15 cellular contexts compared by ENCODE assay signal in the genomic region with DNA sequence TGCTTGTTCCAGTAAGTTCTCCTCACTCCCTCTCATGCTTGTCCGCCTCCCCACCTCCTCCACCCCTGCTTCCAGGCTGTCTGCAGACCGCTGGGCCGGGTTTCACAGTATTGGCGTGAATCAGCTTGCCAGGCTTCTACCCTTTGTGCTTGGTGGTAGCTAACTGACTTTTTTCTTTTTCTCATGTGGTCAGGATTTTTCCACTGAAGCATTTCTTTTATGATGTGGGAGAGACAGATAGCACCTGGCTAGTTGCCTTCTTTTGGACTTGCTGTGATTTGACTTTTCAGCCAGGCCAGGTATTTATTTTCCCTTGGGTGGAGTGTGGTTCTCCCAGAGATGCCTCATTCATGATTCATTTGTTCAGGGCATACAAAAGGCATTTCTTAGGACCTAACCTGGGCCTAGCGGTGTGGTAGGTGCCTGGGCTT.
DNase-seq lines count a peak whose midpoint lies in the region; ATAC-seq and TF ChIP-seq lines count a peak whose summit lies in the region.
"Had no signal": no experiment of that assay in that cellular context is flagged by ENCODE, and none has a peak within 500 bp of the region (broad histone marks: within the 10 kb centered on the region; RNA-seq: fewer than 3 reads in every experiment).

No MANE protein-coding gene starts in this region.

- peaks cover 45% of the 10 kb centered on the region for H3K36me3 Mint-ChIP-seq in activated B cell treated with CpG ODN at 0.5 μM for 24 hours (ENCODE audit: low read depth)

- no peak overlapping the region for H3K18ac ChIP-seq in mesendoderm (ENCODE audit: low read length)

- peak overlapping the region in 5 of 8 donors; percentile 61 to 91 (median 84) for H3K27ac ChIP-seq in spleen
- no peak overlapping the region for H3K27ac ChIP-seq in mesendoderm (ENCODE audit: low read depth, low read length)
- H3K27ac ChIP-seq in colonic mucosa, result no peak overlapping the region
- H3K27ac ChIP-seq: HL-60, stomach had no signal

- CTCF ChIA-PET in activated B cell treated with CpG ODN at 0.5 μM for 24 hours (lab: Charles Lee), result no interaction called here

- no peak for TF ChIP-seq POLR2A in spleen (IDR thresholded peaks at IDR 0.05)

- no peak overlapping the region for H3K23ac ChIP-seq in mesendoderm (ENCODE audit: low read length)

- H2BK15ac ChIP-seq in mesendoderm (replicated peaks; ENCODE audit: low read depth), result no peak overlapping the region

- intact Hi-C loops in activated B cell treated with CpG ODN at 0.5 μM for 24 hours (cut with micrococcal nuclease), result no loop called here
- intact Hi-C loops in spleen (cut with DNase I; ENCODE audit: low total_unique reads), result no loop called here
- intact Hi-C loops in colonic mucosa (cut with DNase I), result no loop called here

- H3K56ac ChIP-seq in mesendoderm (ENCODE audit: low read length), result no peak overlapping the region

- peaks cover 3% of the 10 kb centered on the region for H3K79me2 ChIP-seq in mesendoderm (ENCODE audit: control insufficient read depth, insufficient read depth, low read length)

- POLR2A ChIA-PET in activated B cell treated with CpG ODN at 0.5 μM for 24 hours (lab: Charles Lee), result interaction anchor here (0.7 to 3.0 kb wide), 3 partner anchors 25 to 62 kb away, joined by 3 to 23 read pairs (median 4); no protein-coding TSS in a partner anchor

- H3K4me3 ChIP-seq in spleen, result no peak overlapping the region
- no peak overlapping the region for H3K4me3 ChIP-seq in mesendoderm (ENCODE audit: low read length)
- H3K4me3 ChIP-seq in colonic mucosa, result no peak overlapping the region
- H3K4me3 ChIP-seq: mucosa of descending colon, stomach had no signal

- H3K9me3 Mint-ChIP-seq in activated B cell treated with CpG ODN at 0.5 μM for 24 hours, result no peaks in the 10 kb centered on the region
- H3K9me3 Mint-ChIP-seq: activated CD4-positive, alpha-beta T cell treated with anti-CD3 and anti-CD28 coated beads, Interleukin-2, amount 10 ng/mL, durations not matched to agents 24 days and 14 days; brain had no signal

- no peak overlapping the region for H3K4ac ChIP-seq in mesendoderm (ENCODE audit: low read depth, low read length)

- H3K9me3 ChIP-seq in spleen, result no peaks in the 10 kb centered on the region
- no peaks in the 10 kb centered on the region for H3K9me3 ChIP-seq in colonic mucosa
- H3K9me3 ChIP-seq: mucosa of descending colon, stomach had no signal

- no peaks in the 10 kb centered on the region for H3K27me3 Mint-ChIP-seq in activated B cell treated with CpG ODN at 0.5 μM for 24 hours
- H3K27me3 Mint-ChIP-seq: activated CD4-positive, alpha-beta T cell treated with anti-CD3 and anti-CD28 coated beads, Interleukin-2, amount 10 ng/mL, durations not matched to agents 24 days and 14 days; brain had no signal

- H2AK5ac ChIP-seq in mesendoderm (ENCODE audit: low read length), result no peak overlapping the region

- DNase-seq in HPDE6-E6E7 (ENCODE audit: extremely low spot score) (peak; percentile 64), activated B cell treated with CpG ODN at 0.5 μM for 24 hours (no peak), islet precursor cell (peak; percentile 66), spleen (no peak), mesendoderm (no peak), colonic mucosa (no peak)
- DNase-seq in stimulated activated CD4-positive, alpha-beta T cell treated with anti-CD3 and anti-CD28 coated beads, Interleukin-1b, Interleukin-23, amount 100 ng/mL, for 48 hours, result no peak
- DNase-seq: activated CD4-positive, alpha-beta T cell treated with anti-CD3 and anti-CD28 coated beads, Interleukin-2, amount 10 ng/mL, durations not matched to agents 24 days and 14 days; DND-41; mucosa of descending colon; NCI-H187 treated with DMSO at 0.1 percent for 48 hours; RPMI8226; stomach had no signal

- ATAC-seq in activated B cell treated with CpG ODN at 0.5 μM for 24 hours (ENCODE audit: low read depth), result no peak
- ATAC-seq: mucosa of descending colon had no signal

- H4K8ac ChIP-seq in mesendoderm (ENCODE audit: low read depth, low read length), result no peak overlapping the region

- H4K5ac ChIP-seq in mesendoderm (ENCODE audit: low read length), result no peak overlapping the region

- WGBS in spleen, 5 donors, result 84 to 90% (median 88%) methylated on average over 5 of the region's 5 CpGs
- no CpG with 5 or more reads among the region's 5 CpGs for WGBS in mesendoderm (ENCODE audit: extremely low coverage, insufficient coverage, low lambda C conversion rate)

- H3K27ac Mint-ChIP-seq in activated B cell treated with CpG ODN at 0.5 μM for 24 hours, result peak overlapping the region; percentile 92
- H3K27ac Mint-ChIP-seq: activated CD4-positive, alpha-beta T cell treated with anti-CD3 and anti-CD28 coated beads, Interleukin-2, amount 10 ng/mL, durations not matched to agents 24 days and 14 days had no signal

- no peaks in the 10 kb centered on the region for H3K27me3 ChIP-seq in spleen (replicated peaks in 1 of 7)
- no peaks in the 10 kb centered on the region for H3K27me3 ChIP-seq in mesendoderm (ENCODE audit: insufficient read depth, low read length, poor library complexity)
- no peaks in the 10 kb centered on the region for H3K27me3 ChIP-seq in colonic mucosa
- H3K27me3 ChIP-seq: stomach had no signal

- peaks cover 92% of the 10 kb centered on the region for H3K4me1 Mint-ChIP-seq in activated B cell treated with CpG ODN at 0.5 μM for 24 hours

- no peak for TF ChIP-seq CTCF in activated B cell treated with CpG ODN at 0.5 μM for 24 hours (IDR thresholded peaks at IDR 0.05)
- TF ChIP-seq CTCF in spleen (IDR thresholded peaks at IDR 0.05 in 8 of 11, conservative IDR thresholded peaks at IDR 0.05 in 3 of 11), result no peak
- no peak for TF ChIP-seq CTCF in colonic mucosa (IDR thresholded peaks at IDR 0.05)

- H3K4me3 Mint-ChIP-seq in activated B cell treated with CpG ODN at 0.5 μM for 24 hours, result peak overlapping the region; percentile 1
- H3K4me3 Mint-ChIP-seq: activated CD4-positive, alpha-beta T cell treated with anti-CD3 and anti-CD28 coated beads, Interleukin-2, amount 10 ng/mL, durations not matched to agents 24 days and 14 days; brain had no signal

- H3K4me1 ChIP-seq in spleen (peaks cover 17 to 99% (median 90%) of the 10 kb centered on the region in 6 donors), mesendoderm (ENCODE audit: control insufficient read depth, low read depth, low read length) (no peaks in the 10 kb centered on the region), colonic mucosa (no peaks in the 10 kb centered on the region)

- H3K36me3 ChIP-seq in spleen, result peaks cover 0 to 46% (median 0%) of the 10 kb centered on the region in 6 donors
- no peaks in the 10 kb centered on the region for H3K36me3 ChIP-seq in mesendoderm (ENCODE audit: control insufficient read depth, insufficient read depth, low read length)
- no peaks in the 10 kb centered on the region for H3K36me3 ChIP-seq in colonic mucosa
- H3K36me3 ChIP-seq: stomach had no signal

- no peak overlapping the region for H2BK120ac ChIP-seq in mesendoderm (ENCODE audit: low read depth, low read length)

- no peak overlapping the region for H3K9ac ChIP-seq in mesendoderm (ENCODE audit: low read length)
- no peak overlapping the region for H3K9ac ChIP-seq in colonic mucosa (ENCODE audit: low read depth in 2 of 2, low read length in 2 of 2)

- H3K79me1 ChIP-seq in mesendoderm (ENCODE audit: low read length), result peaks cover 5% of the 10 kb centered on the region

- no peak overlapping the region for H2BK5ac ChIP-seq in mesendoderm (ENCODE audit: low read length)

- H3K4me2 ChIP-seq in mesendoderm (ENCODE audit: low read length), result no peak overlapping the region

Comparison
In these comparisons a context has a peak if more than half of its experiments do, and no peak if none do; other contexts are left out.
1. DNase-seq: peak in HPDE6-E6E7 (single experiment) and islet precursor cell (single experiment); none in activated B cell treated with CpG ODN at 0.5 μM for 24 hours (single experiment), spleen (single experiment), mesendoderm (single experiment), stimulated activated CD4-positive, alpha-beta T cell treated with anti-CD3 and anti-CD28 coated beads, Interleukin-1b, Interleukin-23, amount 100 ng/mL, for 48 hours (single experiment) and colonic mucosa (single experiment).
2. H3K27ac ChIP-seq: peak in spleen (5 of 8); none in mesendoderm (single experiment) and colonic mucosa (single experiment).